Comparison of ENCODE assay signal across 1 cellular context in genomic region chr18:36075862-36076587, GRCh38.
A peak's percentile ranks its signal among the peaks of the same experiment; 100 is the strongest.
TF ChIP-seq lines count a peak whose summit lies in the region.

No MANE protein-coding gene starts in this region.

TF ChIP-seq in K562, 482 proteins besides CTCF, POLR2A, EP300 and RAD21 (continued from another document and continues in another):
- TF ChIP-seq, protein P1, sequence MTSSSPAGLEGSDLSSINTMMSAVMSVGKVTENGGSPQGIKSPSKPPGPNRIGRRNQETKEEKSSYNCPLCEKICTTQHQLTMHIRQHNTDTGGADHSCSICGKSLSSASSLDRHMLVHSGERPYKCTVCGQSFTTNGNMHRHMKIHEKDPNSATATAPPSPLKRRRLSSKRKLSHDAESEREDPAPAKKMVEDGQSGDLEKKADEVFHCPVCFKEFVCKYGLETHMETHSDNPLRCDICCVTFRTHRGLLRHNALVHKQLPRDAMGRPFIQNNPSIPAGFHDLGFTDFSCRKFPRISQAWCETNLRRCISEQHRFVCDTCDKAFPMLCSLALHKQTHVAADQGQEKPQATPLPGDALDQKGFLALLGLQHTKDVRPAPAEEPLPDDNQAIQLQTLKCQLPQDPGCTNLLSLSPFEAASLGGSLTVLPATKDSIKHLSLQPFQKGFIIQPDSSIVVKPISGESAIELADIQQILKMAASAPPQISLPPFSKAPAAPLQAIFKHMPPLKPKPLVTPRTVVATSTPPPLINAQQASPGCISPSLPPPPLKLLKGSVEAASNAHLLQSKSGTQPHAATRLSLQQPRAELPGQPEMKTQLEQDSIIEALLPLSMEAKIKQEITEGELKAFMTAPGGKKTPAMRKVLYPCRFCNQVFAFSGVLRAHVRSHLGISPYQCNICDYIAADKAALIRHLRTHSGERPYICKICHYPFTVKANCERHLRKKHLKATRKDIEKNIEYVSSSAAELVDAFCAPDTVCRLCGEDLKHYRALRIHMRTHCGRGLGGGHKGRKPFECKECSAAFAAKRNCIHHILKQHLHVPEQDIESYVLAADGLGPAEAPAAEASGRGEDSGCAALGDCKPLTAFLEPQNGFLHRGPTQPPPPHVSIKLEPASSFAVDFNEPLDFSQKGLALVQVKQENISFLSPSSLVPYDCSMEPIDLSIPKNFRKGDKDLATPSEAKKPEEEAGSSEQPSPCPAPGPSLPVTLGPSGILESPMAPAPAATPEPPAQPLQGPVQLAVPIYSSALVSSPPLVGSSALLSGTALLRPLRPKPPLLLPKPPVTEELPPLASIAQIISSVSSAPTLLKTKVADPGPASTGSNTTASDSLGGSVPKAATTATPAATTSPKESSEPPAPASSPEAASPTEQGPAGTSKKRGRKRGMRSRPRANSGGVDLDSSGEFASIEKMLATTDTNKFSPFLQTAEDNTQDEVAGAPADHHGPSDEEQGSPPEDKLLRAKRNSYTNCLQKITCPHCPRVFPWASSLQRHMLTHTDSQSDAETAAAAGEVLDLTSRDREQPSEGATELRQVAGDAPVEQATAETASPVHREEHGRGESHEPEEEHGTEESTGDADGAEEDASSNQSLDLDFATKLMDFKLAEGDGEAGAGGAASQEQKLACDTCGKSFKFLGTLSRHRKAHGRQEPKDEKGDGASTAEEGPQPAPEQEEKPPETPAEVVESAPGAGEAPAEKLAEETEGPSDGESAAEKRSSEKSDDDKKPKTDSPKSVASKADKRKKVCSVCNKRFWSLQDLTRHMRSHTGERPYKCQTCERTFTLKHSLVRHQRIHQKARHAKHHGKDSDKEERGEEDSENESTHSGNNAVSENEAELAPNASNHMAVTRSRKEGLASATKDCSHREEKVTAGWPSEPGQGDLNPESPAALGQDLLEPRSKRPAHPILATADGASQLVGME (CRISPR knock-in tag; IDR thresholded peaks at IDR 0.05) = no peak
- TF ChIP-seq FOSL1 (tag; conservative IDR thresholded peaks at IDR 0.05) (peak; percentile 84), ZFX (CRISPR knock-in tag; IDR thresholded peaks at IDR 0.05) (no peak), ETS1 (conservative IDR thresholded peaks at IDR 0.05; ENCODE audit: control insufficient read depth, low read depth, low read length) (no peak), ZNF253 (CRISPR knock-in tag; conservative IDR thresholded peaks at IDR 0.05) (no peak), GATA2 (CRISPR knock-in tag; IDR thresholded peaks at IDR 0.05) (no peak), TCF3 (CRISPR knock-in tag; IDR thresholded peaks at IDR 0.05) (no peak), HINFP (tag; conservative IDR thresholded peaks at IDR 0.05; ENCODE audit: low read depth) (peak; percentile 93), PHF21A (IDR thresholded peaks at IDR 0.05; ENCODE audit: borderline replicate concordance, low read depth) (no peak), TRIM24 (IDR thresholded peaks at IDR 0.05) (peak; percentile 89 to 94), KLF10 (CRISPR knock-in tag; IDR thresholded peaks at IDR 0.05) (no peak), ZC3H11A (IDR thresholded peaks at IDR 0.05; ENCODE audit: low read depth, low read length) (no peak), U2AF2 (optimal IDR thresholded peaks at IDR 0.05; ENCODE audit: low read depth, low read length) (no peak), THRA (IDR thresholded peaks at IDR 0.05) (no peak), SMAD2 (IDR thresholded peaks at IDR 0.05; ENCODE audit: low read depth, low read length) (no peak), PHB (CRISPR knock-in tag; IDR thresholded peaks at IDR 0.05) (no peak), MTF1 (CRISPR knock-in tag; IDR thresholded peaks at IDR 0.05; ENCODE audit: borderline replicate concordance) (no peak), ZC3H4 (CRISPR knock-in tag; IDR thresholded peaks at IDR 0.05; ENCODE audit: borderline replicate concordance) (no peak), LCOR (CRISPR knock-in tag; IDR thresholded peaks at IDR 0.05) (no peak), TFE3 (CRISPR knock-in tag; IDR thresholded peaks at IDR 0.05) (no peak), CEBPB (tag; IDR thresholded peaks at IDR 0.05) (peak; percentile 97), CBX5 (IDR thresholded peaks at IDR 0.05; ENCODE audit: borderline replicate concordance, low read depth) (no peak), PURB (CRISPR knock-in tag; IDR thresholded peaks at IDR 0.05; ENCODE audit: low read depth) (no peak), STAG1 (CRISPR knock-in tag; IDR thresholded peaks at IDR 0.05; ENCODE audit: borderline replicate concordance) (no peak), POU5F1 (IDR thresholded peaks at IDR 0.05; ENCODE audit: borderline replicate concordance, low read depth, low read length, partially characterized antibody) (no peak), NCOA6 (IDR thresholded peaks at IDR 0.05) (no peak), MYBL2 (IDR thresholded peaks at IDR 0.05; ENCODE audit: low read depth) (no peak), MYBL2 (CRISPR knock-in tag; IDR thresholded peaks at IDR 0.05; ENCODE audit: borderline replicate concordance) (no peak), MTA1 (IDR thresholded peaks at IDR 0.05; ENCODE audit: borderline replicate concordance) (no peak), PRPF4 (IDR thresholded peaks at IDR 0.05; ENCODE audit: insufficient read depth, low read depth, low read length, poor library complexity, severe bottlenecking) (no peak), MEIS2 (IDR thresholded peaks at IDR 0.05; ENCODE audit: partially characterized antibody) (peak; percentile 34), FOXK2 (conservative IDR thresholded peaks at IDR 0.05 in 1 of 2, IDR thresholded peaks at IDR 0.05 in 1 of 2; ENCODE audit: low read depth in 2 of 2) (peak; percentile 41 to 42; a peak in 2 of 4 replicates), TRIM25 (IDR thresholded peaks at IDR 0.05; ENCODE audit: borderline replicate concordance) (no peak), ZSCAN32 (CRISPR knock-in tag; IDR thresholded peaks at IDR 0.05) (no peak), ZNF778 (CRISPR knock-in tag; IDR thresholded peaks at IDR 0.05) (no peak), DMBX1 (CRISPR knock-in tag; IDR thresholded peaks at IDR 0.05; ENCODE audit: borderline replicate concordance) (no peak; the same call in 1 of the 2 replicates), RFX5 (IDR thresholded peaks at IDR 0.05; ENCODE audit: low read depth, low read length) (no peak), NCOA4 (IDR thresholded peaks at IDR 0.05; ENCODE audit: partially characterized antibody) (no peak), CREM (IDR thresholded peaks at IDR 0.05; ENCODE audit: low read depth) (0 out of 2 replicates have a peak, but pooled peaks have one; percentile 12), SMAD4 (CRISPR knock-in tag; conservative IDR thresholded peaks at IDR 0.05) (0 out of 2 replicates have a peak, but pooled peaks have one; percentile 22), ZNF699 (CRISPR knock-in tag; IDR thresholded peaks at IDR 0.05; ENCODE audit: insufficient replicate concordance) (no peak)
- TF ChIP-seq, protein P2, sequence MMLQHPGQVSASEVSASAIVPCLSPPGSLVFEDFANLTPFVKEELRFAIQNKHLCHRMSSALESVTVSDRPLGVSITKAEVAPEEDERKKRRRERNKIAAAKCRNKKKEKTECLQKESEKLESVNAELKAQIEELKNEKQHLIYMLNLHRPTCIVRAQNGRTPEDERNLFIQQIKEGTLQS (IDR thresholded peaks at IDR 0.05) = peak; percentile 84
- TF ChIP-seq, protein P2 (CRISPR knock-in tag; conservative IDR thresholded peaks at IDR 0.05) = no peak
- TF ChIP-seq, protein P3, sequence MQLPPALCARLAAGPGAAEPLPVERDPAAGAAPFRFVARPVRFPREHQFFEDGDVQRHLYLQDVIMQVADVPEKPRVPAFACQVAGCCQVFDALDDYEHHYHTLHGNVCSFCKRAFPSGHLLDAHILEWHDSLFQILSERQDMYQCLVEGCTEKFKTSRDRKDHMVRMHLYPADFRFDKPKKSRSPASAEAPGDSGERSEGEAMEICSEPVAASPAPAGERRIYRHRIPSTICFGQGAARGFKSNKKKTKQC (CRISPR knock-in tag; IDR thresholded peaks at IDR 0.05) = no peak
- TF ChIP-seq, protein P4, sequence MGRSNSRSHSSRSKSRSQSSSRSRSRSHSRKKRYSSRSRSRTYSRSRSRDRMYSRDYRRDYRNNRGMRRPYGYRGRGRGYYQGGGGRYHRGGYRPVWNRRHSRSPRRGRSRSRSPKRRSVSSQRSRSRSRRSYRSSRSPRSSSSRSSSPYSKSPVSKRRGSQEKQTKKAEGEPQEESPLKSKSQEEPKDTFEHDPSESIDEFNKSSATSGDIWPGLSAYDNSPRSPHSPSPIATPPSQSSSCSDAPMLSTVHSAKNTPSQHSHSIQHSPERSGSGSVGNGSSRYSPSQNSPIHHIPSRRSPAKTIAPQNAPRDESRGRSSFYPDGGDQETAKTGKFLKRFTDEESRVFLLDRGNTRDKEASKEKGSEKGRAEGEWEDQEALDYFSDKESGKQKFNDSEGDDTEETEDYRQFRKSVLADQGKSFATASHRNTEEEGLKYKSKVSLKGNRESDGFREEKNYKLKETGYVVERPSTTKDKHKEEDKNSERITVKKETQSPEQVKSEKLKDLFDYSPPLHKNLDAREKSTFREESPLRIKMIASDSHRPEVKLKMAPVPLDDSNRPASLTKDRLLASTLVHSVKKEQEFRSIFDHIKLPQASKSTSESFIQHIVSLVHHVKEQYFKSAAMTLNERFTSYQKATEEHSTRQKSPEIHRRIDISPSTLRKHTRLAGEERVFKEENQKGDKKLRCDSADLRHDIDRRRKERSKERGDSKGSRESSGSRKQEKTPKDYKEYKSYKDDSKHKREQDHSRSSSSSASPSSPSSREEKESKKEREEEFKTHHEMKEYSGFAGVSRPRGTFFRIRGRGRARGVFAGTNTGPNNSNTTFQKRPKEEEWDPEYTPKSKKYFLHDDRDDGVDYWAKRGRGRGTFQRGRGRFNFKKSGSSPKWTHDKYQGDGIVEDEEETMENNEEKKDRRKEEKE (IDR thresholded peaks at IDR 0.05; ENCODE audit: borderline replicate concordance in 1 of 2, control insufficient read depth in 1 of 2, low read depth in 2 of 2, low read length in 1 of 2) = no peak
- TF ChIP-seq, protein P5, sequence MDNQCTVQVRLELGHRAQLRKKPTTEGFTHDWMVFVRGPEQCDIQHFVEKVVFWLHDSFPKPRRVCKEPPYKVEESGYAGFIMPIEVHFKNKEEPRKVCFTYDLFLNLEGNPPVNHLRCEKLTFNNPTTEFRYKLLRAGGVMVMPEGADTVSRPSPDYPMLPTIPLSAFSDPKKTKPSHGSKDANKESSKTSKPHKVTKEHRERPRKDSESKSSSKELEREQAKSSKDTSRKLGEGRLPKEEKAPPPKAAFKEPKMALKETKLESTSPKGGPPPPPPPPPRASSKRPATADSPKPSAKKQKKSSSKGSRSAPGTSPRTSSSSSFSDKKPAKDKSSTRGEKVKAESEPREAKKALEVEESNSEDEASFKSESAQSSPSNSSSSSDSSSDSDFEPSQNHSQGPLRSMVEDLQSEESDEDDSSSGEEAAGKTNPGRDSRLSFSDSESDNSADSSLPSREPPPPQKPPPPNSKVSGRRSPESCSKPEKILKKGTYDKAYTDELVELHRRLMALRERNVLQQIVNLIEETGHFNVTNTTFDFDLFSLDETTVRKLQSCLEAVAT (IDR thresholded peaks at IDR 0.05) = peak in 1 of 2 experiments; percentile 51; a peak in 1 of 4 replicates
